In the genomic region with DNA sequence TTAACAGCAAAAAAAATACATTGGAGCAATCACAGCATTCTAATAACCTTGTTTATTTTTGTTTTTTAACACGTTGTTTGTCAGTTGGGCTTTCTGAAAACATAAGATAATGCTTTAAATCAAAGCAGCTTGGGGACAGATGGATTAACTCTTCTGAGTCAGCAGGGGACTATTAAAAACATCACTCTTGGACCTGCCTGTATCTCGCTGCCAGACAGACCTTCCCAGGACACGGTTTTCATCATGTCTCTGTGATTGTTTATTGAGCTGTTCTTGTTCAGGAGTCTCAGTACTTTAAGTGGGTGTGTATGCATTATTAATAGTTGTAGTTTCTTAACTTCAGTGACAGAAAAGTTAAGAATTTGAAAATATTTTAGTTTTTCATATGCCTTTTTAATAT, we compare ENCODE assay signal across 11 cellular contexts.
"Had no signal": no experiment of that assay in that cellular context is flagged by ENCODE, and none has a peak within 500 bp of the region (broad histone marks: within the 10 kb centered on the region; RNA-seq: fewer than 3 reads in every experiment).

No MANE protein-coding gene starts in this region.

- DNase-seq: GM23248, GOT3, H7, HFFc6, KBM-7 had no signal

- H3K27me3 Mint-ChIP-seq: IgD-negative memory B cell had no signal

- H3K36me3 Mint-ChIP-seq: IgD-negative memory B cell had no signal

- H3K4me3 ChIP-seq: GM23248, HAP-1 had no signal

- H3K36me3 ChIP-seq: HAP-1 had no signal

- ATAC-seq: HCT116, HepG2 had no signal

- H3K9me3 ChIP-seq: HAP-1 had no signal

- H3K27ac Mint-ChIP-seq: HFFc6 had no signal

- H3K4me1 Mint-ChIP-seq: IgD-negative memory B cell had no signal

- H3K4me3 Mint-ChIP-seq: HFFc6, IgD-negative memory B cell had no signal

- H3K27ac ChIP-seq: GM23248, HL-60, KMS-11 had no signal
